In genomic region chr18:44803019-44803650, GRCh38 we compare ENCODE assay signal across 10 cellular contexts.
DNase-seq lines count a peak whose midpoint lies in the region; ATAC-seq and FAIRE-seq lines count a peak whose summit lies in the region.
"Had no signal": no experiment of that assay in that cellular context is flagged by ENCODE, and none has a peak within 500 bp of the region (broad histone marks: within the 10 kb centered on the region; RNA-seq: fewer than 3 reads in every experiment).

No MANE protein-coding gene starts in this region.

- peaks cover 4% of the 10 kb centered on the region in 2 donors for H3K9me3 Mint-ChIP-seq in activated T-cell treated with anti-CD3 and anti-CD28 coated beads, Interleukin-2, amount 50 U/mL, for 72 hours
- peaks cover 7% of the 10 kb centered on the region for H3K9me3 Mint-ChIP-seq in activated T-cell treated with anti-CD3 and anti-CD28 coated beads, Interleukin-2, amount 50 U/mL, for 4 hours
- H3K9me3 Mint-ChIP-seq in activated naive CD8-positive, alpha-beta T cell treated with anti-CD3 and anti-CD28 coated beads for 36 hours, result peaks cover 6% of the 10 kb centered on the region

- no peak overlapping the region for H2BK5ac ChIP-seq in mesendoderm (ENCODE audit: low read length)

- H3K79me1 ChIP-seq in mesendoderm (ENCODE audit: low read length), result no peaks in the 10 kb centered on the region

- H2BK120ac ChIP-seq in mesendoderm (ENCODE audit: low read depth, low read length), result no peak overlapping the region

- peaks cover 4 to 10% of the 10 kb centered on the region in 2 donors for H3K36me3 Mint-ChIP-seq in activated T-cell treated with anti-CD3 and anti-CD28 coated beads, Interleukin-2, amount 50 U/mL, for 72 hours (ENCODE audit: insufficient read depth in 2 of 2)
- peaks cover 2% of the 10 kb centered on the region for H3K36me3 Mint-ChIP-seq in activated T-cell treated with anti-CD3 and anti-CD28 coated beads, Interleukin-2, amount 50 U/mL, for 4 hours (ENCODE audit: insufficient read depth)
- H3K36me3 Mint-ChIP-seq in activated naive CD8-positive, alpha-beta T cell treated with anti-CD3 and anti-CD28 coated beads for 36 hours, result peaks cover 14% of the 10 kb centered on the region

- no peaks in the 10 kb centered on the region for H3K36me3 ChIP-seq in mesendoderm (ENCODE audit: control insufficient read depth, insufficient read depth, low read length)
- H3K36me3 ChIP-seq in aorta (ENCODE audit: control insufficient read depth in 1 of 2, insufficient read depth in 2 of 2, low read length in 1 of 2), result peaks cover 0 to 2% of the 10 kb centered on the region in 2 donors
- H3K36me3 ChIP-seq: BLaER1 had no signal

- H3K27ac Mint-ChIP-seq in activated T-cell treated with anti-CD3 and anti-CD28 coated beads, Interleukin-2, amount 50 U/mL, for 72 hours, result peak overlapping the region; percentile 49
- H3K27ac Mint-ChIP-seq in activated naive CD8-positive, alpha-beta T cell treated with anti-CD3 and anti-CD28 coated beads for 36 hours, result no peak overlapping the region

- no CpG with 5 or more reads among the region's 7 CpGs for WGBS in mesendoderm (ENCODE audit: extremely low coverage, insufficient coverage, low lambda C conversion rate)
- 6 to 9% methylated on average over 7 of the region's 7 CpGs for WGBS in aorta, 2 donors

- peak overlapping the region; percentile 78 for H3K18ac ChIP-seq in mesendoderm (ENCODE audit: low read length)

- H3K4me3 Mint-ChIP-seq in activated T-cell treated with anti-CD3 and anti-CD28 coated beads, Interleukin-2, amount 50 U/mL, for 72 hours, result no peak overlapping the region
- no peak overlapping the region for H3K4me3 Mint-ChIP-seq in activated T-cell treated with anti-CD3 and anti-CD28 coated beads, Interleukin-2, amount 50 U/mL, for 4 hours
- H3K4me3 Mint-ChIP-seq in activated naive CD8-positive, alpha-beta T cell treated with anti-CD3 and anti-CD28 coated beads for 36 hours, result no peak overlapping the region

- no peak overlapping the region for H3K4me2 ChIP-seq in mesendoderm (ENCODE audit: low read length)
- H3K4me2 ChIP-seq: BLaER1 had no signal

- no peak overlapping the region for H4K5ac ChIP-seq in mesendoderm (ENCODE audit: low read length)

- peaks cover 33% of the 10 kb centered on the region for H3K27me3 Mint-ChIP-seq in activated T-cell treated with anti-CD3 and anti-CD28 coated beads, Interleukin-2, amount 50 U/mL, for 72 hours (ENCODE audit: low read depth)
- peaks cover 4% of the 10 kb centered on the region for H3K27me3 Mint-ChIP-seq in activated T-cell treated with anti-CD3 and anti-CD28 coated beads, Interleukin-2, amount 50 U/mL, for 4 hours (ENCODE audit: low read depth)
- H3K27me3 Mint-ChIP-seq in activated naive CD8-positive, alpha-beta T cell treated with anti-CD3 and anti-CD28 coated beads for 36 hours, result peaks cover 7% of the 10 kb centered on the region

- H3K4ac ChIP-seq in mesendoderm (ENCODE audit: low read depth, low read length), result no peak overlapping the region

- intact Hi-C loops in aorta (cut with DNase I), result no loop called here
- intact Hi-C loops in head of caudate nucleus (cut with DNase I), result no loop called here

- H3K27ac ChIP-seq in mesendoderm (ENCODE audit: low read depth, low read length) (no peak overlapping the region), aorta (ENCODE audit: low read depth in 1 of 2, low read length in 2 of 2) (peak overlapping the region; percentile 95 to 100), substantia nigra (ENCODE audit: low read depth, low read length, poor library complexity, severe bottlenecking) (no peak overlapping the region)
- H3K27ac ChIP-seq: BLaER1 had no signal

- no peak overlapping the region for H4K8ac ChIP-seq in mesendoderm (ENCODE audit: low read depth, low read length)

- no peak overlapping the region for H3K56ac ChIP-seq in mesendoderm (ENCODE audit: low read length)

- peak; percentile 82 for FAIRE-seq in colon (lab: Jason Lieb, UNC)
- FAIRE-seq: keratinocyte had no signal

- no peak overlapping the region for H2AK5ac ChIP-seq in mesendoderm (ENCODE audit: low read length)

- no peak overlapping the region for H3K23ac ChIP-seq in mesendoderm (ENCODE audit: low read length)

- peaks cover 59% of the 10 kb centered on the region for H3K4me1 Mint-ChIP-seq in activated T-cell treated with anti-CD3 and anti-CD28 coated beads, Interleukin-2, amount 50 U/mL, for 72 hours (ENCODE audit: low read depth)
- peaks cover 33% of the 10 kb centered on the region for H3K4me1 Mint-ChIP-seq in activated T-cell treated with anti-CD3 and anti-CD28 coated beads, Interleukin-2, amount 50 U/mL, for 4 hours (ENCODE audit: low read depth)
- H3K4me1 Mint-ChIP-seq in activated naive CD8-positive, alpha-beta T cell treated with anti-CD3 and anti-CD28 coated beads for 36 hours, result peaks cover 43% of the 10 kb centered on the region

- no peak overlapping the region for H2BK15ac ChIP-seq in mesendoderm (replicated peaks; ENCODE audit: low read depth)

- H3K9me3 ChIP-seq in aorta (ENCODE audit: control insufficient read depth, low read length), result no peaks in the 10 kb centered on the region
- H3K9me3 ChIP-seq: BLaER1 had no signal

- no peak for ATAC-seq in activated T-cell treated with anti-CD3 and anti-CD28 coated beads, Interleukin-2, amount 50 U/mL, for 72 hours (replicated peaks in 1 of 2)
- no peak for ATAC-seq in activated T-cell treated with anti-CD3 and anti-CD28 coated beads, Interleukin-2, amount 50 U/mL, for 4 hours
- peak; percentile 91 for ATAC-seq in aorta (ENCODE audit: low FRiP score)

- H3K27me3 ChIP-seq in mesendoderm (ENCODE audit: insufficient read depth, low read length, poor library complexity), result no peaks in the 10 kb centered on the region
- no peaks in the 10 kb centered on the region for H3K27me3 ChIP-seq in aorta (ENCODE audit: control insufficient read depth in 1 of 2, insufficient read depth in 2 of 2, low read length in 1 of 2)
- H3K27me3 ChIP-seq: BLaER1 had no signal

- H3K79me2 ChIP-seq in mesendoderm (ENCODE audit: control insufficient read depth, insufficient read depth, low read length), result no peaks in the 10 kb centered on the region

- H3K4me1 ChIP-seq in mesendoderm (ENCODE audit: control insufficient read depth, low read depth, low read length), result peaks cover 7% of the 10 kb centered on the region
- peaks cover 2 to 8% of the 10 kb centered on the region in 2 donors for H3K4me1 ChIP-seq in aorta (ENCODE audit: control insufficient read depth in 1 of 2, insufficient read depth in 2 of 2, low read length in 2 of 2)

- DNase-seq in activated T-cell treated with anti-CD3 and anti-CD28 coated beads, Interleukin-2, amount 50 U/mL, for 72 hours, result no peak
- DNase-seq in activated T-cell treated with anti-CD3 and anti-CD28 coated beads, Interleukin-2, amount 50 U/mL, for 4 hours, result no peak
- DNase-seq in mesendoderm, result peak; percentile 51
- no peak for DNase-seq in aorta
- no peak for DNase-seq in head of caudate nucleus
- no peak for DNase-seq in activated naive CD8-positive, alpha-beta T cell treated with anti-CD3 and anti-CD28 coated beads for 36 hours
- no peak for DNase-seq in substantia nigra (lab: John Stamatoyannopoulos, UW)

- H3K4me3 ChIP-seq in mesendoderm (ENCODE audit: low read length) (no peak overlapping the region), aorta (ENCODE audit: low read length in 2 of 2) (no peak overlapping the region)
- H3K4me3 ChIP-seq: BLaER1 had no signal

- no peak overlapping the region for H3K9ac ChIP-seq in mesendoderm (ENCODE audit: low read length)
- H3K9ac ChIP-seq: BLaER1 had no signal

Comparison
In these comparisons a context has a peak if more than half of its experiments do, and no peak if none do; other contexts are left out.
1. H3K27ac ChIP-seq: peak in aorta (2 of 2); none in mesendoderm (single experiment) and substantia nigra (single experiment).